14 cellular contexts compared by ENCODE assay signal in the genomic region with DNA sequence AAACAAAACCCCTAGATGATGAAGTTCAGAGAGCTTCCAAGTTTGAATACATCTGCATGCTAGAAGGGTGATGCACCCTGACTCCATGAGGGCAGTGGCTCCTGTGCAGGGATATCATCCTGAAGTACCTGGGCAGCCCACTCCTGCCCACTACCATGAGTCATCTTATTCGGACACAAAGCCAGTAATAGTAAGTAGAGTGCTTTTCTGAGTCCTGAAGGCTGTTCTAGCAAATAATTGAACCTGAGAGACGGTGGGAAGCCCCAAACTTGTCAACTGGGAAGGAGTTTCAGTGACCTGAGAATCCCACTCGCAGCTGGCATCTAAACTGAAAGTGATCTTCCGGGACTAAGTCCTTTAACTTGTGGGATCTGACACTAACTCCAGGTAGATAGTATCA.
DNase-seq lines count a peak whose midpoint lies in the region; ATAC-seq and TF ChIP-seq lines count a peak whose summit lies in the region.
"Had no signal": no experiment of that assay in that cellular context is flagged by ENCODE, and none has a peak within 500 bp of the region (broad histone marks: within the 10 kb centered on the region; RNA-seq: fewer than 3 reads in every experiment).

No MANE protein-coding gene starts in this region.

- H3K4me1 ChIP-seq in endocrine pancreas (ENCODE audit: control insufficient read depth, insufficient read depth, low read length) (peaks cover 35% of the 10 kb centered on the region), mesenchymal stem cell (ENCODE audit: control insufficient read depth, insufficient read depth, low read depth, low read length) (peaks cover 7% of the 10 kb centered on the region)
- H3K4me1 ChIP-seq: colonic mucosa had no signal

- H3K27me3 ChIP-seq in endocrine pancreas (ENCODE audit: control insufficient read depth, insufficient read depth, low read length) (no peaks in the 10 kb centered on the region), mesenchymal stem cell (ENCODE audit: control insufficient read depth in 1 of 2, insufficient read depth in 1 of 2, low read length in 2 of 2) (no peaks in the 10 kb centered on the region)
- H3K27me3 ChIP-seq: colonic mucosa had no signal

- peak; percentile 11 for DNase-seq in LoVo (ENCODE audit: low spot score)
- no peak for DNase-seq in mesenchymal stem cell
- DNase-seq in NCI-H774 (lab: John Stamatoyannopoulos, UW): no peak
- no peak for DNase-seq in D341Med (ENCODE audit: low spot score)
- DNase-seq: activated B cell treated with CpG ODN at 0.5 μM for 24 hours; activated T-cell treated with anti-CD3 and anti-CD28 coated beads, Interleukin-2, amount 50 U/mL, for 72 hours; colonic mucosa; NCI-H2171 treated with DMSO at 0.1 percent for 48 hours; PC-9; stimulated activated CD4-positive, alpha-beta T cell treated with anti-CD3 and anti-CD28 coated beads, Interleukin-4, amount 100 ng/mL, for 24 hours had no signal

- no peak overlapping the region for H2AK5ac ChIP-seq in mesenchymal stem cell (ENCODE audit: low read length, severe bottlenecking)

- H3K14ac ChIP-seq in mesenchymal stem cell (ENCODE audit: low read length in 2 of 2): no peak overlapping the region

- TF ChIP-seq CTCF in C4-2B (conservative IDR thresholded peaks at IDR 0.05): no peak

- H2BK5ac ChIP-seq in mesenchymal stem cell (ENCODE audit: low read depth, low read length, poor library complexity, severe bottlenecking): no peak overlapping the region

- H3K36me3 ChIP-seq in endocrine pancreas (ENCODE audit: control insufficient read depth, insufficient read depth, low read length) (no peaks in the 10 kb centered on the region), mesenchymal stem cell (ENCODE audit: control insufficient read depth in 1 of 2, insufficient read depth in 2 of 2, low read depth in 1 of 2, low read length in 2 of 2) (no peaks in the 10 kb centered on the region)
- H3K36me3 ChIP-seq: colonic mucosa had no signal

- H4K91ac ChIP-seq in mesenchymal stem cell (ENCODE audit: low read length): no peak overlapping the region

- no peak overlapping the region for H4K8ac ChIP-seq in mesenchymal stem cell (ENCODE audit: low read length)

- no peak overlapping the region for H3K9ac ChIP-seq in endocrine pancreas (ENCODE audit: control insufficient read depth, insufficient read depth, low read length)
- H3K9ac ChIP-seq in mesenchymal stem cell (ENCODE audit: low read length): no peak overlapping the region

- ATAC-seq in GM18502 (IDR thresholded peaks at IDR 0.05; ENCODE audit: poor library complexity, unreplicated experiment) (no peak), GM21390 (IDR thresholded peaks at IDR 0.05; ENCODE audit: unreplicated experiment) (no peak)
- ATAC-seq: activated T-cell treated with anti-CD3 and anti-CD28 coated beads, Interleukin-2, amount 50 U/mL, for 72 hours had no signal

- no peak overlapping the region for H3K18ac ChIP-seq in mesenchymal stem cell (ENCODE audit: low read depth in 1 of 2, low read length in 2 of 2)

- H3K23ac ChIP-seq in mesenchymal stem cell (ENCODE audit: low read length in 2 of 2): no peak overlapping the region

- no peak overlapping the region for H3K4ac ChIP-seq in mesenchymal stem cell (ENCODE audit: low read depth in 1 of 2, low read length in 2 of 2)

- H3K27ac ChIP-seq in C4-2B (peak overlapping the region; percentile 41; the same call in 1 of the 2 replicates), mesenchymal stem cell (ENCODE audit: low read length, poor library complexity, severe bottlenecking) (peak overlapping the region; percentile 68)
- H3K27ac ChIP-seq: colonic mucosa, PC-9 had no signal

- H2BK12ac ChIP-seq in mesenchymal stem cell (ENCODE audit: low read length in 2 of 2): no peak overlapping the region

- H2BK120ac ChIP-seq in mesenchymal stem cell (ENCODE audit: low read depth, low read length): no peak overlapping the region

- H3K79me1 ChIP-seq in mesenchymal stem cell (replicated peaks; ENCODE audit: low read length, poor library complexity, severe bottlenecking): no peaks in the 10 kb centered on the region

- H3K9me3 ChIP-seq in endocrine pancreas (ENCODE audit: control insufficient read depth, low read length) (no peaks in the 10 kb centered on the region), mesenchymal stem cell (ENCODE audit: control insufficient read depth, low read length) (peaks cover 18% of the 10 kb centered on the region)
- H3K9me3 ChIP-seq: colonic mucosa had no signal

- no peak overlapping the region for H2AFZ ChIP-seq in mesenchymal stem cell (ENCODE audit: low read depth, low read length)
- H2AFZ ChIP-seq: PC-9 had no signal

- peak overlapping the region; percentile 64 for H3K4me3 ChIP-seq in endocrine pancreas (ENCODE audit: control insufficient read depth, insufficient read depth, low read length)
- H3K4me3 ChIP-seq in mesenchymal stem cell (ENCODE audit: insufficient read depth in 1 of 2, low read depth in 1 of 2, low read length in 2 of 2): no peak overlapping the region
- H3K4me3 ChIP-seq: colonic mucosa, PC-9 had no signal

- H3K4me2 ChIP-seq in mesenchymal stem cell (ENCODE audit: low read length, poor library complexity, severe bottlenecking): peak overlapping the region; percentile 62
- H3K4me2 ChIP-seq: PC-9 had no signal

- WGBS in mesenchymal stem cell: 86% methylated on average over 4 of the region's 4 CpGs

- no peak overlapping the region for H2BK15ac ChIP-seq in mesenchymal stem cell (ENCODE audit: low read depth, poor library complexity, severe bottlenecking)
